8 cellular contexts compared by ENCODE assay signal in the genomic region with DNA sequence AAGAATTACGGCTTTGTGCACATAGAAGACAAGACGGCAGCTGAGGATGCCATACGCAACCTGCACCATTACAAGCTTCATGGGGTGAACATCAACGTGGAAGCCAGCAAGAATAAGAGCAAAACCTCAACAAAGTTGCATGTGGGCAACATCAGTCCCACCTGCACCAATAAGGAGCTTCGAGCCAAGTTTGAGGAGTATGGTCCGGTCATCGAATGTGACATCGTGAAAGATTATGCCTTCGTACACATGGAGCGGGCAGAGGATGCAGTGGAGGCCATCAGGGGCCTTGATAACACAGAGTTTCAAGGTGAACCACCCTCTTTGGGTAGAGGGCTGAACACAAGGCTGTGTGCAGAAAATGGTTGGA. TPM values are rescaled to one million over a fixed set of nuclear protein-coding genes. Genes with fewer than 3 reads are reported as not detected.
DNase-seq lines count a peak whose midpoint lies in the region; ATAC-seq and TF ChIP-seq lines count a peak whose summit lies in the region.
"Not testable (repeated sequence)": the region's sequence is repeated elsewhere in the genome, so short reads cannot be mapped to it uniquely, and the experiment has no call there.

No MANE protein-coding gene starts in this region.

- peaks cover 97% of the 10 kb centered on the region for H3K79me2 ChIP-seq in DOHH2 (ENCODE audit: control insufficient read depth, low read length)

- not testable (repeated sequence) for H3K9me3 ChIP-seq in DOHH2 (ENCODE audit: control insufficient read depth, insufficient read depth, low read length); MG63; esophagus squamous epithelium; lower lobe of right lung; psoas muscle

- intact Hi-C loops in activated CD4-positive, alpha-beta T cell treated with anti-CD3 and anti-CD28 coated beads, Interleukin-2, amount 10 ng/mL, durations not matched to agents 24 days and 14 days (cut with micrococcal nuclease); esophagus squamous epithelium (cut with DNase I); lower lobe of right lung (cut with DNase I): not testable (repeated sequence)
- intact Hi-C loops in psoas muscle (cut with DNase I) = loop anchor here (5.0 kb wide), 1 partner anchor 38 kb away; the partner anchor contains the start of gene RBM4B (in 2 of the 2)

- H3F3A ChIP-seq in DOHH2 (ENCODE audit: control insufficient read depth, insufficient read depth) = peaks cover 44% of the 10 kb centered on the region

- H3K4me1 Mint-ChIP-seq in activated CD4-positive, alpha-beta T cell treated with anti-CD3 and anti-CD28 coated beads, Interleukin-2, amount 10 ng/mL, durations not matched to agents 24 days and 14 days = peaks cover 60% of the 10 kb centered on the region
- H3K4me1 Mint-ChIP-seq in brain = peaks cover 76% of the 10 kb centered on the region

- not testable (repeated sequence) for ATAC-seq in lower lobe of right lung, psoas muscle

- H3K4me3 Mint-ChIP-seq in activated CD4-positive, alpha-beta T cell treated with anti-CD3 and anti-CD28 coated beads, Interleukin-2, amount 10 ng/mL, durations not matched to agents 24 days and 14 days = peak overlapping the region; percentile 91
- peak overlapping the region; percentile 87 to 98 (median 95) for H3K4me3 Mint-ChIP-seq in brain

- H3K27ac Mint-ChIP-seq in activated CD4-positive, alpha-beta T cell treated with anti-CD3 and anti-CD28 coated beads, Interleukin-2, amount 10 ng/mL, durations not matched to agents 24 days and 14 days = peak overlapping the region; percentile 98
- H3K27ac Mint-ChIP-seq in brain = peak overlapping the region; percentile 97 to 99 (median 99)

- H3K27me3 Mint-ChIP-seq in activated CD4-positive, alpha-beta T cell treated with anti-CD3 and anti-CD28 coated beads, Interleukin-2, amount 10 ng/mL, durations not matched to agents 24 days and 14 days = not testable (repeated sequence)
- H3K27me3 Mint-ChIP-seq in brain = peaks cover 18% of the 10 kb centered on the region

- peaks cover 54% of the 10 kb centered on the region for H4K20me1 ChIP-seq in DOHH2 (ENCODE audit: control insufficient read depth, insufficient read depth, low read depth, low read length)

- not testable (repeated sequence) for H3K27me3 ChIP-seq in DOHH2 (ENCODE audit: control insufficient read depth, low read length); MG63; esophagus squamous epithelium; lower lobe of right lung (ENCODE audit: low read depth); psoas muscle (ENCODE audit: insufficient read depth in 3 of 3, low read length in 2 of 3)

- not testable (repeated sequence) for DNase-seq in MG63; activated CD4-positive, alpha-beta T cell treated with anti-CD3 and anti-CD28 coated beads, Interleukin-2, amount 10 ng/mL, durations not matched to agents 24 days and 14 days; esophagus squamous epithelium (lab: John Stamatoyannopoulos, UW); lower lobe of right lung; psoas muscle

- peak overlapping the region; percentile 77 for H3K4me2 ChIP-seq in DOHH2 (ENCODE audit: low read length)

- H3K36me3 ChIP-seq in DOHH2 (ENCODE audit: control insufficient read depth, low read length) (peaks cover 81% of the 10 kb centered on the region), MG63 (peaks cover 80% of the 10 kb centered on the region), esophagus squamous epithelium (peaks cover 15 to 57% (median 22%) of the 10 kb centered on the region in 3 donors), lower lobe of right lung (peaks cover 51% of the 10 kb centered on the region), psoas muscle (ENCODE audit: insufficient read depth in 1 of 2, low read depth in 1 of 2) (peaks cover 15 to 51% of the 10 kb centered on the region in 2 donors)
- not testable (repeated sequence) for H3K36me3 ChIP-seq in urinary bladder (ENCODE audit: insufficient read depth)

- H3K9me2 ChIP-seq in DOHH2 (replicated peaks; ENCODE audit: control insufficient read depth, low read length) = not testable (repeated sequence)

- not testable (repeated sequence) for H3K27ac ChIP-seq in DOHH2 (ENCODE audit: low read depth, low read length); lower lobe of right lung; urinary bladder (ENCODE audit: low read depth)
- H3K27ac ChIP-seq in esophagus squamous epithelium (peak overlapping the region in 3 of 4 donors; percentile 93 to 96 (median 95)), psoas muscle (peak overlapping the region; percentile 48)

- H3K4me3 ChIP-seq in DOHH2 (ENCODE audit: low read length) (peak overlapping the region; percentile 98), MG63 (peak overlapping the region; percentile 79), esophagus squamous epithelium (peak overlapping the region; percentile 60 to 89 (median 84)), lower lobe of right lung (peak overlapping the region; percentile 71), psoas muscle (peak overlapping the region; percentile 87), urinary bladder (ENCODE audit: low read depth, low read length) (peak overlapping the region; percentile 85)

- peaks cover 75% of the 10 kb centered on the region for H3K36me3 Mint-ChIP-seq in activated CD4-positive, alpha-beta T cell treated with anti-CD3 and anti-CD28 coated beads, Interleukin-2, amount 10 ng/mL, durations not matched to agents 24 days and 14 days (ENCODE audit: low read depth)
- H3K36me3 Mint-ChIP-seq in brain = peaks cover 63% of the 10 kb centered on the region

- peaks cover 59% of the 10 kb centered on the region for H3K4me1 ChIP-seq in DOHH2 (ENCODE audit: control insufficient read depth, low read length)
- H3K4me1 ChIP-seq in esophagus squamous epithelium = peaks cover 47 to 82% (median 70%) of the 10 kb centered on the region in 3 donors
- H3K4me1 ChIP-seq in lower lobe of right lung = peaks cover 66% of the 10 kb centered on the region
- peaks cover 60% of the 10 kb centered on the region for H3K4me1 ChIP-seq in psoas muscle
- H3K4me1 ChIP-seq in urinary bladder (ENCODE audit: insufficient read depth) = not testable (repeated sequence)

- TF ChIP-seq POLR2A in esophagus squamous epithelium (IDR thresholded peaks at IDR 0.05) = not testable (repeated sequence)

- 54 to 61% methylated on average over 9 to 10 of the region's 10 CpGs for WGBS in esophagus squamous epithelium, 2 donors
- WGBS in psoas muscle, 3 donors = 45 to 63% (median 46%) methylated on average over 8 to 9 of the region's 10 CpGs
- 55% methylated on average over 9 of the region's 10 CpGs for WGBS in urinary bladder

- not testable (repeated sequence) for TF ChIP-seq CTCF in DOHH2 (IDR thresholded peaks at IDR 0.05; ENCODE audit: low read depth, low read length, poor library complexity, severe bottlenecking); brain (conservative IDR thresholded peaks at IDR 0.05); esophagus squamous epithelium (IDR thresholded peaks at IDR 0.05); lower lobe of right lung (IDR thresholded peaks at IDR 0.05); psoas muscle (IDR thresholded peaks at IDR 0.05)

- H3K9me3 Mint-ChIP-seq in activated CD4-positive, alpha-beta T cell treated with anti-CD3 and anti-CD28 coated beads, Interleukin-2, amount 10 ng/mL, durations not matched to agents 24 days and 14 days; brain: not testable (repeated sequence)

RNA-seq across cellular contexts. Expression of gene RBM4, which starts 1.3 kb away (rescaled TPM):
- 136 and 213 TPM in 2 replicates for total RNA-seq in MG63 (2014; rRNA removed; shearing (Covaris generic); ENCODE audit: low replicate concordance)
- 109 and 133 TPM in 2 replicates for total RNA-seq in activated CD4-positive, alpha-beta T cell treated with anti-CD3 and anti-CD28 coated beads, Interleukin-2, amount 10 ng/mL, durations not matched to agents 24 days and 14 days
- polyA plus RNA-seq in brain (ENCODE audit: insufficient read depth, low read depth, low replicate concordance) (208 TPM), psoas muscle (10 to 100 TPM; 54.8 to 67.4 (median 57.9) TPM), urinary bladder (108 TPM)
- total RNA-seq in esophagus squamous epithelium (10 to 100 TPM; 68.6 to 89.6 (median 80.3) TPM), lower lobe of right lung (107 TPM), psoas muscle (10 to 100 TPM; 54.5 to 80.8 (median 66.8) TPM), urinary bladder (96.0 TPM)

RNA-seq across cellular contexts. Expression of gene RBM14, which starts 23.4 kb away (rescaled TPM):
- 19.9 and 27.4 TPM in 2 replicates for total RNA-seq in MG63 (2014; rRNA removed; shearing (Covaris generic); ENCODE audit: low replicate concordance)
- total RNA-seq in activated CD4-positive, alpha-beta T cell treated with anti-CD3 and anti-CD28 coated beads, Interleukin-2, amount 10 ng/mL, durations not matched to agents 24 days and 14 days = 209 and 214 TPM in 2 replicates
- polyA plus RNA-seq in brain (ENCODE audit: insufficient read depth, low read depth, low replicate concordance) (70.7 TPM), psoas muscle (10 to 100 TPM; 15.0 to 22.6 (median 17.6) TPM), urinary bladder (41.6 TPM)
- total RNA-seq in esophagus squamous epithelium (10 to 100 TPM; 37.0 to 61.5 (median 38.0) TPM), lower lobe of right lung (93.4 TPM), psoas muscle (10 to 100 TPM; 21.1 to 39.3 (median 34.0) TPM), urinary bladder (49.9 TPM)

RNA-seq across cellular contexts. Expression of gene RBM4B, which starts 37.9 kb away (rescaled TPM):
- total RNA-seq in MG63 (2014; rRNA removed; shearing (Covaris generic); ENCODE audit: low replicate concordance) = 15.7 and 26.6 TPM in 2 replicates
- total RNA-seq in activated CD4-positive, alpha-beta T cell treated with anti-CD3 and anti-CD28 coated beads, Interleukin-2, amount 10 ng/mL, durations not matched to agents 24 days and 14 days = 15.6 and 16.0 TPM in 2 replicates
- 40.5 TPM for polyA plus RNA-seq in brain (ENCODE audit: insufficient read depth, low read depth, low replicate concordance)
- total RNA-seq in esophagus squamous epithelium = 10 to 100 TPM in 2 of 4 donors, 1 to 10 TPM in 2; 8.4 to 16.4 (median 9.2) TPM
- 17.6 TPM for total RNA-seq in lower lobe of right lung
- 10 to 100 TPM in 2 of 4 donors, 1 to 10 TPM in 2; 3.6 to 11.0 (median 8.2) TPM for total RNA-seq in psoas muscle
- polyA plus RNA-seq in psoas muscle = 10 to 100 TPM in 1 of 3 donors, 1 to 10 TPM in 2; 8.9 to 12.8 (median 10.0) TPM
- 47.4 TPM for total RNA-seq in urinary bladder
- 21.4 TPM for polyA plus RNA-seq in urinary bladder

RNA-seq across cellular contexts. Expression of gene CCS, which starts 46.8 kb away (rescaled TPM):
- 29.3 and 37.6 TPM in 2 replicates for total RNA-seq in MG63 (2014; rRNA removed; shearing (Covaris generic); ENCODE audit: low replicate concordance)
- 28.3 and 31.4 TPM in 2 replicates for total RNA-seq in activated CD4-positive, alpha-beta T cell treated with anti-CD3 and anti-CD28 coated beads, Interleukin-2, amount 10 ng/mL, durations not matched to agents 24 days and 14 days
- polyA plus RNA-seq in brain (ENCODE audit: insufficient read depth, low read depth, low replicate concordance) (37.9 TPM), psoas muscle (10 to 100 TPM; 15.2 to 22.9 (median 15.7) TPM), urinary bladder (64.7 TPM)
- total RNA-seq in esophagus squamous epithelium (10 to 100 TPM; 12.7 to 27.5 (median 21.2) TPM), lower lobe of right lung (40.5 TPM), psoas muscle (10 to 100 TPM; 10.5 to 17.0 (median 14.8) TPM), urinary bladder (31.7 TPM)

RNA-seq across cellular contexts. Expression of gene CCDC87, which starts 46.9 kb away (rescaled TPM):
- total RNA-seq in MG63 (2014; rRNA removed; shearing (Covaris generic); ENCODE audit: low replicate concordance) = not detected in 2 replicates
- total RNA-seq in activated CD4-positive, alpha-beta T cell treated with anti-CD3 and anti-CD28 coated beads, Interleukin-2, amount 10 ng/mL, durations not matched to agents 24 days and 14 days = 0.19 and 0.21 TPM in 2 replicates
- polyA plus RNA-seq in brain (ENCODE audit: insufficient read depth, low read depth, low replicate concordance) = 1.2 TPM
- under 1 TPM; 0.09 to 0.40 (median 0.21) TPM for total RNA-seq in esophagus squamous epithelium
- 0.50 TPM for total RNA-seq in lower lobe of right lung
- under 1 TPM in 3 of 4 donors, not detected in 1; 0.36 to 0.46 (median 0.36) TPM for total RNA-seq in psoas muscle
- polyA plus RNA-seq in psoas muscle = 1 to 10 TPM in 1 of 3 donors, under 1 TPM in 2; 0.06 to 1.1 (median 0.20) TPM
- total RNA-seq in urinary bladder = not detected
- 0.43 TPM for polyA plus RNA-seq in urinary bladder
